In genomic region chr4:149923736-149924135, GRCh38 we compare ENCODE assay signal across 21 cellular contexts.
A peak's percentile ranks its signal among the peaks of the same experiment; 100 is the strongest.
DNase-seq lines count a peak whose midpoint lies in the region; ATAC-seq and TF ChIP-seq lines count a peak whose summit lies in the region.
"Had no signal": no experiment of that assay in that cellular context is flagged by ENCODE, and none has a peak within 500 bp of the region (broad histone marks: within the 10 kb centered on the region; RNA-seq: fewer than 3 reads in every experiment).

No MANE protein-coding gene starts in this region.

- ATAC-seq in HCT116 (peak; percentile 73), WTC11 (peak; percentile 86)
- ATAC-seq: Right ventricle myocardium inferior had no signal

- H3K9me3 Mint-ChIP-seq in WTC11 = no peaks in the 10 kb centered on the region
- no peaks in the 10 kb centered on the region for H3K9me3 Mint-ChIP-seq in neural progenitor cell

- H3K9me2 ChIP-seq in HCT116 (ENCODE audit: insufficient read depth) = no peaks in the 10 kb centered on the region

- H3K27ac Mint-ChIP-seq in WTC11 (no peak overlapping the region), neural progenitor cell (no peak overlapping the region)
- H3K27ac Mint-ChIP-seq: CD4-positive, alpha-beta memory T cell had no signal

- no peaks in the 10 kb centered on the region for H4K20me1 ChIP-seq in HCT116 (ENCODE audit: insufficient read depth)
- H4K20me1 ChIP-seq in neural progenitor cell (ENCODE audit: low read depth) = no peaks in the 10 kb centered on the region
- H4K20me1 ChIP-seq: BLaER1 treated with 17β-estradiol and CSF1 and Interleukin-3, amounts not matched to agents 10 nM and 100 nM had no signal

- no peak overlapping the region for H3K4me3 Mint-ChIP-seq in WTC11
- H3K4me3 Mint-ChIP-seq in neural progenitor cell = no peak overlapping the region
- H3K4me3 Mint-ChIP-seq: CD4-positive, alpha-beta memory T cell had no signal

- intact Hi-C loops in HCT116 (cut with micrococcal nuclease) = no loop called here

- CTCF ChIA-PET in HCT116 (lab: Charles Lee) = no interaction called here
- CTCF ChIA-PET in WTC11 (lab: Charles Lee) = interaction anchor here (1.0 kb wide), 1 partner anchor 8 kb away, joined by 3 read pairs; no protein-coding TSS in a partner anchor

- H3K4me3 ChIP-seq in HCT116 (replicated peaks in 1 of 2; ENCODE audit: low read depth in 1 of 2, low read length in 2 of 2) (no peak overlapping the region), neural progenitor cell (no peak overlapping the region)
- H3K4me3 ChIP-seq: BLaER1 treated with 17β-estradiol and CSF1 and Interleukin-3, amounts not matched to agents 10 nM and 100 nM; SJSA1 had no signal

- H3K36me3 ChIP-seq in HCT116 (ENCODE audit: control insufficient read depth in 1 of 2, insufficient read depth in 2 of 2, low read length in 2 of 2) (no peaks in the 10 kb centered on the region), neural progenitor cell (no peaks in the 10 kb centered on the region)
- H3K36me3 ChIP-seq: BLaER1 treated with 17β-estradiol and CSF1 and Interleukin-3, amounts not matched to agents 10 nM and 100 nM; SJSA1 had no signal

- peak; percentile 3 for DNase-seq in ELF-1 (ENCODE audit: low read depth, low spot score)
- no peak for DNase-seq in HCT116 (ENCODE audit: low read depth, low spot score)
- no peak for DNase-seq in WTC11 (ENCODE audit: low spot score)
- DNase-seq in neural progenitor cell (ENCODE audit: low spot score) = no peak
- no peak for DNase-seq in putamen (ENCODE audit: low spot score)
- DNase-seq in SK-N-DZ (ENCODE audit: low spot score) = no peak
- no peak for DNase-seq in NCI-H2196 treated with DMSO at 0.1 percent for 48 hours (lab: John Stamatoyannopoulos, UW; ENCODE audit: unreplicated experiment)
- DNase-seq: Caco-2; CD4-positive, alpha-beta memory T cell; GF-D8; H7; IMR-90; MV-4-11; NCI-H1105 treated with DMSO at 0.1 percent for 48 hours; NCI-H2029 treated with DMSO at 0.1 percent for 48 hours; NCI-H2171; NCI-H526; OCI-M1 had no signal

- BruUV-seq in HCT116 (replicated peaks; lab: Mats Ljungman, UMichigan) = no TSS peak

- no peak for TF ChIP-seq POLR2A in HCT116 (IDR thresholded peaks at IDR 0.05; ENCODE audit: borderline replicate concordance, extremely low read depth, insufficient read depth, insufficient read length)

- POLR2A ChIA-PET in HCT116 (lab: Charles Lee) = no interaction called here
- POLR2A ChIA-PET in WTC11 (lab: Charles Lee) = no interaction called here

- H3K36me3 Mint-ChIP-seq in WTC11 = no peaks in the 10 kb centered on the region
- H3K36me3 Mint-ChIP-seq in neural progenitor cell = no peaks in the 10 kb centered on the region
- H3K36me3 Mint-ChIP-seq: CD4-positive, alpha-beta memory T cell had no signal

- H3K27me3 Mint-ChIP-seq in WTC11 (ENCODE audit: low read depth) (no peaks in the 10 kb centered on the region), neural progenitor cell (ENCODE audit: insufficient read depth, low read depth) (peaks cover 4% of the 10 kb centered on the region)
- H3K27me3 Mint-ChIP-seq: CD4-positive, alpha-beta memory T cell had no signal

- peak; percentile 23; the same call in 1 of the 2 replicates for TF ChIP-seq RAD21 in HCT116 (IDR thresholded peaks at IDR 0.05; ENCODE audit: low read depth)

- no peak overlapping the region for H3K27ac ChIP-seq in HCT116 (ENCODE audit: low read depth, low read length)
- H3K27ac ChIP-seq in neural progenitor cell = no peak overlapping the region
- H3K27ac ChIP-seq: BLaER1 treated with 17β-estradiol and CSF1 and Interleukin-3, amounts not matched to agents 10 nM and 100 nM; SJSA1 had no signal

- H3K4me1 ChIP-seq in HCT116 (ENCODE audit: control insufficient read depth in 1 of 2, insufficient read depth in 2 of 2, low read length in 2 of 2) (no peaks in the 10 kb centered on the region), neural progenitor cell (no peaks in the 10 kb centered on the region)
- H3K4me1 ChIP-seq: BLaER1 treated with 17β-estradiol and CSF1 and Interleukin-3, amounts not matched to agents 10 nM and 100 nM; Caco-2; SJSA1 had no signal

- H3K9ac ChIP-seq in HCT116 (ENCODE audit: low read length) = no peak overlapping the region
- no peak overlapping the region for H3K9ac ChIP-seq in neural progenitor cell
- H3K9ac ChIP-seq: BLaER1 treated with 17β-estradiol and CSF1 and Interleukin-3, amounts not matched to agents 10 nM and 100 nM had no signal

- H3K27me3 ChIP-seq in HCT116 (ENCODE audit: insufficient read depth, low read length) (no peaks in the 10 kb centered on the region), neural progenitor cell (no peaks in the 10 kb centered on the region)
- H3K27me3 ChIP-seq: BLaER1 treated with 17β-estradiol and CSF1 and Interleukin-3, amounts not matched to agents 10 nM and 100 nM; SJSA1 had no signal

- H3K4me2 ChIP-seq in HCT116 (ENCODE audit: low read length) = no peak overlapping the region
- no peak overlapping the region for H3K4me2 ChIP-seq in neural progenitor cell
- H3K4me2 ChIP-seq: BLaER1 treated with 17β-estradiol and CSF1 and Interleukin-3, amounts not matched to agents 10 nM and 100 nM had no signal

- TF ChIP-seq CTCF in HCT116 (IDR thresholded peaks at IDR 0.05 in 2 of 3, conservative IDR thresholded peaks at IDR 0.05 in 1 of 3; ENCODE audit: borderline replicate concordance in 1 of 3, insufficient read depth in 1 of 3, low read depth in 2 of 3, low read length in 2 of 3) (peak in 2 of 3 experiments; percentile 10 to 18; a peak in 1 of 6 replicates), WTC11 (IDR thresholded peaks at IDR 0.05) (no peak), neural progenitor cell (IDR thresholded peaks at IDR 0.05) (peak; percentile 27)

- H3K9me3 ChIP-seq in HCT116 (ENCODE audit: control insufficient read depth in 1 of 2, insufficient read depth in 1 of 2, low read depth in 1 of 2, low read length in 2 of 2) (no peaks in the 10 kb centered on the region), neural progenitor cell (ENCODE audit: low read depth) (no peaks in the 10 kb centered on the region)
- H3K9me3 ChIP-seq: BLaER1 treated with 17β-estradiol and CSF1 and Interleukin-3, amounts not matched to agents 10 nM and 100 nM; Caco-2; SJSA1 had no signal

- H2AFZ ChIP-seq in HCT116 (ENCODE audit: low read depth, low read length, poor library complexity, severe bottlenecking) (no peak overlapping the region), neural progenitor cell (replicated peaks) (peak overlapping the region; percentile 92)

- peaks cover 6% of the 10 kb centered on the region for H3K4me1 Mint-ChIP-seq in WTC11
- H3K4me1 Mint-ChIP-seq in neural progenitor cell = no peaks in the 10 kb centered on the region
- H3K4me1 Mint-ChIP-seq: CD4-positive, alpha-beta memory T cell had no signal

- RAD21 ChIA-PET in HCT116 (lab: Charles Lee; ENCODE audit: low non-redundant PET in 1 of 2, low total read pairs in 2 of 2, uncharacterized antibody in 2 of 2, unreplicated experiment in 2 of 2) = no interaction called here

- no peaks in the 10 kb centered on the region for H3K79me2 ChIP-seq in HCT116 (ENCODE audit: insufficient read depth, low read length)
- H3K79me2 ChIP-seq in neural progenitor cell (ENCODE audit: low read depth) = no peaks in the 10 kb centered on the region

- H3F3A ChIP-seq in neural progenitor cell (ENCODE audit: low read depth) = no peaks in the 10 kb centered on the region

TF ChIP-seq in HCT116, 20 proteins besides CTCF, POLR2A, EP300 and RAD21:
- TF ChIP-seq ZBTB33 (IDR thresholded peaks at IDR 0.05; ENCODE audit: extremely low read depth, insufficient replicate concordance, low read length) (no peak), TCF7L2 (IDR thresholded peaks at IDR 0.05; ENCODE audit: borderline replicate concordance, extremely low read depth, insufficient read depth, insufficient read length) (no peak)

TF ChIP-seq in WTC11, 78 proteins besides CTCF, POLR2A, EP300 and RAD21 (continues in another document):
- no peak for TF ChIP-seq NFE2L1 (CRISPR knock-in tag; IDR thresholded peaks at IDR 0.05)
- no peak for TF ChIP-seq ZNF121 (CRISPR knock-in tag; IDR thresholded peaks at IDR 0.05)
- no peak for TF ChIP-seq TP53 (CRISPR knock-in tag; IDR thresholded peaks at IDR 0.05)
- TF ChIP-seq, protein P1, sequence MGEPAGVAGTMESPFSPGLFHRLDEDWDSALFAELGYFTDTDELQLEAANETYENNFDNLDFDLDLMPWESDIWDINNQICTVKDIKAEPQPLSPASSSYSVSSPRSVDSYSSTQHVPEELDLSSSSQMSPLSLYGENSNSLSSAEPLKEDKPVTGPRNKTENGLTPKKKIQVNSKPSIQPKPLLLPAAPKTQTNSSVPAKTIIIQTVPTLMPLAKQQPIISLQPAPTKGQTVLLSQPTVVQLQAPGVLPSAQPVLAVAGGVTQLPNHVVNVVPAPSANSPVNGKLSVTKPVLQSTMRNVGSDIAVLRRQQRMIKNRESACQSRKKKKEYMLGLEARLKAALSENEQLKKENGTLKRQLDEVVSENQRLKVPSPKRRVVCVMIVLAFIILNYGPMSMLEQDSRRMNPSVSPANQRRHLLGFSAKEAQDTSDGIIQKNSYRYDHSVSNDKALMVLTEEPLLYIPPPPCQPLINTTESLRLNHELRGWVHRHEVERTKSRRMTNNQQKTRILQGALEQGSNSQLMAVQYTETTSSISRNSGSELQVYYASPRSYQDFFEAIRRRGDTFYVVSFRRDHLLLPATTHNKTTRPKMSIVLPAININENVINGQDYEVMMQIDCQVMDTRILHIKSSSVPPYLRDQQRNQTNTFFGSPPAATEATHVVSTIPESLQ (CRISPR knock-in tag; IDR thresholded peaks at IDR 0.05) = no peak
- no peak for TF ChIP-seq ZNF232 (CRISPR knock-in tag; IDR thresholded peaks at IDR 0.05)
- no peak for TF ChIP-seq ESRRA (CRISPR knock-in tag; IDR thresholded peaks at IDR 0.05; ENCODE audit: borderline replicate concordance)
- TF ChIP-seq PREB (CRISPR knock-in tag; IDR thresholded peaks at IDR 0.05; ENCODE audit: borderline replicate concordance) = no peak
- no peak for TF ChIP-seq JAZF1 (CRISPR knock-in tag; IDR thresholded peaks at IDR 0.05)
- TF ChIP-seq CREM (CRISPR knock-in tag; IDR thresholded peaks at IDR 0.05) = no peak
- TF ChIP-seq NR3C1 (CRISPR knock-in tag; conservative IDR thresholded peaks at IDR 0.05; ENCODE audit: low read depth) = no peak
- TF ChIP-seq TEAD1 (CRISPR knock-in tag; IDR thresholded peaks at IDR 0.05) = no peak
- no peak for TF ChIP-seq ZNF317 (CRISPR knock-in tag; IDR thresholded peaks at IDR 0.05; ENCODE audit: borderline replicate concordance, low read depth)
- TF ChIP-seq ZNF671 (CRISPR knock-in tag; IDR thresholded peaks at IDR 0.05) = no peak
- no peak for TF ChIP-seq ZBTB21 (CRISPR knock-in tag; IDR thresholded peaks at IDR 0.05; ENCODE audit: borderline replicate concordance)
- no peak for TF ChIP-seq JUN (CRISPR knock-in tag; IDR thresholded peaks at IDR 0.05)
